17 cellular contexts compared by ENCODE assay signal in the genomic region with DNA sequence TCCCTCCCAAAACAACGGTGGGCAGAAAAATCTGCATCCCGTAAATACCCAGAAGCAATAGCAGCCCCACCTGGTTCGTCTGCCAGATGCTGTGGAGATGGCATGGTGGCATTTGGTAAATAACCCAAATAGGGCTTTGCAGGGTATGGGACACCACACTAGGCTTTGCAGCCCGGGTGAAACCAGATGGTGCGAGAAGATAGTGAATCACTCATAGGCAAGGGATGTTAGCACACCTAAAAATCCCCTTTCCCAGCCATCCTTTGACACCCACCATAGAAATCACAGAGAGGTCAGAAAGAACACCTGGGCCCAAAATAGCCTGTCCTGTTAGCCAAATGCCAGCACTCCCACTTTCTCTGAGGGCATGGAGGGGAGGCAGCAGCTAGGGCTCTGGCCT. TPM values are rescaled to one million over a fixed set of nuclear protein-coding genes. Genes with fewer than 3 reads are reported as not detected.
DNase-seq lines count a peak whose midpoint lies in the region; ATAC-seq and TF ChIP-seq lines count a peak whose summit lies in the region.
"Had no signal": no experiment of that assay in that cellular context is flagged by ENCODE, and none has a peak within 500 bp of the region (broad histone marks: within the 10 kb centered on the region; RNA-seq: fewer than 3 reads in every experiment).

No MANE protein-coding gene starts in this region.

- no peak overlapping the region for H3K4me3 ChIP-seq in left ventricle myocardium inferior
- H3K4me3 ChIP-seq in thymus (ENCODE audit: low read length) = no peak overlapping the region
- H3K4me3 ChIP-seq: HAP-1 had no signal

- peak; percentile 55 for ATAC-seq in HG03039 (IDR thresholded peaks at IDR 0.05; ENCODE audit: unreplicated experiment)
- peak; percentile 61 for ATAC-seq in foreskin keratinocyte
- no peak for ATAC-seq in HG03159 (IDR thresholded peaks at IDR 0.05; ENCODE audit: unreplicated experiment)
- no peak for ATAC-seq in GM19467 (IDR thresholded peaks at IDR 0.05; ENCODE audit: unreplicated experiment)

- H3K27ac ChIP-seq in left ventricle myocardium inferior (replicated peaks) = peak overlapping the region; percentile 66
- H3K27ac ChIP-seq in foreskin keratinocyte = peak overlapping the region; percentile 80
- H3K27ac ChIP-seq in thymus (ENCODE audit: low read depth) = peak overlapping the region; percentile 36

- H3K4me1 ChIP-seq in left ventricle myocardium inferior = peaks cover 71% of the 10 kb centered on the region
- H3K4me1 ChIP-seq in foreskin keratinocyte = peaks cover 33% of the 10 kb centered on the region
- H3K4me1 ChIP-seq in thymus (ENCODE audit: control insufficient read depth, insufficient read depth, low read length) = peaks cover 51% of the 10 kb centered on the region

- 84% methylated on average over 5 of the region's 5 CpGs for WGBS in thymus

- DNase-seq in left ventricle myocardium inferior (no peak), cardiac septum (ENCODE audit: low spot score) (no peak), foreskin keratinocyte (no peak), islet precursor cell (no peak)
- DNase-seq: activated CD4-positive, alpha-beta memory T cell treated with anti-CD3 and anti-CD28 coated beads, Interleukin-2, amount 10 ng/mL, durations not matched to agents 7 days and 5 days; activated T-cell treated with anti-CD3 and anti-CD28 coated beads, Interleukin-2, amount 50 U/mL, for 48 hours; COR-L47; mesendoderm; NCI-H146; NCI-H226; retina; T-helper 1 cell had no signal

- H3K27me3 ChIP-seq in left ventricle myocardium inferior (ENCODE audit: low read depth) (peaks cover 13% of the 10 kb centered on the region), foreskin keratinocyte (no peaks in the 10 kb centered on the region), thymus (ENCODE audit: control insufficient read depth, insufficient read depth) (no peaks in the 10 kb centered on the region)

- intact Hi-C loops in left ventricle myocardium inferior (cut with micrococcal nuclease) = no loop called here
- intact Hi-C loops in cardiac septum (cut with DNase I) = loop anchor here (10.0 kb wide), 1 partner anchor 171 kb away; no protein-coding TSS in a partner anchor

- TF ChIP-seq CTCF in left ventricle myocardium inferior (IDR thresholded peaks at IDR 0.05; ENCODE audit: borderline replicate concordance) (no peak), foreskin keratinocyte (conservative IDR thresholded peaks at IDR 0.05) (no peak)

- H3K9me3 ChIP-seq in left ventricle myocardium inferior (replicated peaks) (no peaks in the 10 kb centered on the region), thymus (ENCODE audit: control insufficient read depth) (no peaks in the 10 kb centered on the region)
- H3K9me3 ChIP-seq: HAP-1 had no signal

- H3K36me3 ChIP-seq in left ventricle myocardium inferior (no peaks in the 10 kb centered on the region), thymus (ENCODE audit: control insufficient read depth, insufficient read depth) (peaks cover 20% of the 10 kb centered on the region)
- H3K36me3 ChIP-seq: HAP-1 had no signal

RNA-seq across cellular contexts. Expression of a gene that starts 47.6 kb away (rescaled TPM):
- total RNA-seq in left ventricle myocardium inferior (27.1 TPM), cardiac septum (16.9 TPM), foreskin keratinocyte (7.1 and 7.2 TPM in 2 replicates)
- polyA plus RNA-seq in foreskin keratinocyte (5.3 and 6.9 TPM in 2 replicates), thymus (33.6 TPM)
- total RNA-seq: activated CD4-positive, alpha-beta memory T cell treated with anti-CD3 and anti-CD28 coated beads, Interleukin-2, amount 10 ng/mL, durations not matched to agents 7 days and 5 days had no signal

Comparison
In these comparisons a context has a peak if more than half of its experiments do, and no peak if none do; other contexts are left out.
1. ATAC-seq: peak in HG03039 (single experiment) and foreskin keratinocyte (single experiment); none in HG03159 (single experiment) and GM19467 (single experiment).
2. Peak in every context shown above with its lines, with median percentiles within 50 percentile points of each other: H3K27ac ChIP-seq.